ENCODE assay signal across 22 cellular contexts in the genomic region with DNA sequence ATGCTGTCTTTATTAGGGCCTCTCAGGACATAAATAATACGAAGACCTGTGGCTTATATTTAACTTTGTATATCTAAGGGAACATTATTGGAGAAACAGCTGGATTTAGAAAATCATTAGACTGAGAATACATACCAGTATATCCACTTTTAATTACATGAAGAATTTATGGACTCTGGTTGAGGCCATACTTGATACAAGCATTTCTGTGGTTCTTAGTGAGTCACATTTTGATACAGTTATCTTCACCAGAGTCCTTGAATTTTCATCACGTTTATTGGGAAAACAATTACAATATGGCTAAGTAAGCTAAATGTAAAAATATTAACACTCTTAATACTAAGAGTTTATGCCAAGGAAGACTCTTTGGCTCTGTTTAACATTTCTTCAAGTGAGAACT.
"Had no signal": no experiment of that assay in that cellular context is flagged by ENCODE, and none has a peak within 500 bp of the region (broad histone marks: within the 10 kb centered on the region; RNA-seq: fewer than 3 reads in every experiment).

No MANE protein-coding gene starts in this region.

- H3K4me3 ChIP-seq: gastroesophageal sphincter, heart left ventricle, hepatocyte, left lung, neural progenitor cell, prostate gland, sigmoid colon, skin epidermis, spleen, testis, tibial artery had no signal

- DNase-seq: cortex of kidney; effector CD4-positive, alpha-beta T cell; foreskin keratinocyte; heart left ventricle; left cardiac atrium; left lung; mesenchymal stem cell; midbrain; naive thymus-derived CD4-positive, alpha-beta T cell; right cardiac atrium; sigmoid colon; spleen; stimulated activated CD4-positive, alpha-beta T cell treated with anti-CD3 and anti-CD28 coated beads, Interleukin-4, amount 100 ng/mL, for 4 hours; stimulated activated naive CD8-positive, alpha-beta T cell treated with anti-CD3 and anti-CD28 coated beads, Interleukin-15, Interleukin-2, amounts not matched to agents 100 U/mL and 50 U/mL, for 24 hours; substantia nigra; testis; tibial artery had no signal
